In genomic region chr19:49363265-49364082, GRCh38 we compare ENCODE assay signal across 8 cellular contexts. TPM values are rescaled to one million over a fixed set of nuclear protein-coding genes. Genes with fewer than 3 reads are reported as not detected.
DNase-seq lines count a peak whose midpoint lies in the region; ATAC-seq and TF ChIP-seq lines count a peak whose summit lies in the region.

Gene DKKL1 (plus strand): TSS chr19:49363877. CDS start chr19:49363999, 122 bp downstream.

- intact Hi-C loops in left colon (cut with DNase I, micrococcal nuclease): no loop called here

- peak; percentile 22 for TF ChIP-seq CTCF in AG09319 (IDR thresholded peaks at IDR 0.05; ENCODE audit: low read depth, low read length)
- no peak for TF ChIP-seq CTCF in coronary artery (IDR thresholded peaks at IDR 0.05)

- peak within 1 kb of the TSS; percentile 91 to 94 for H3K27ac ChIP-seq in coronary artery

- peak within 1 kb of the TSS; percentile 85 for H3K4me3 ChIP-seq in coronary artery

- ATAC-seq in GM21529 (IDR thresholded peaks at IDR 0.05; ENCODE audit: unreplicated experiment) (peak; percentile 67), left colon (peak; percentile 90)

- DNase-seq in AG09319 (ENCODE audit: extremely low read depth, low read depth) (peak; percentile 98), NCI-H2029 (lab: John Stamatoyannopoulos, UW) (peak; percentile 61), coronary artery (ENCODE audit: low spot score) (peak; percentile 99), left colon (peak; percentile 99), SHP77 (lab: John Stamatoyannopoulos, UW) (no peak)
- peak; percentile 42 to 78 for DNase-seq in activated CD4-positive, alpha-beta T cell treated with anti-CD3 and anti-CD28 coated beads for 24 hours (ENCODE audit: low read depth in 2 of 2)
- peak; percentile 14 to 24 for DNase-seq in stimulated activated CD4-positive, alpha-beta T cell treated with anti-CD3 and anti-CD28 coated beads, Interleukin-1b, Interleukin-23, amount 100 ng/mL, for 1 hour (ENCODE audit: low read depth in 2 of 2)

RNA-seq across cellular contexts. Expression of gene DKKL1, which starts in this region (rescaled TPM):
- not detected for total RNA-seq in left colon

Comparison
In these comparisons a context has a peak if more than half of its experiments do, and no peak if none do; other contexts are left out.
1. Peak in DNase-seq and ATAC-seq in left colon; RNA of the gene not detected or under 1 TPM.
2. DNase-seq: peak in AG09319 (single experiment), NCI-H2029 (single experiment), activated CD4-positive, alpha-beta T cell treated with anti-CD3 and anti-CD28 coated beads for 24 hours (2 of 2), coronary artery (single experiment) and stimulated activated CD4-positive, alpha-beta T cell treated with anti-CD3 and anti-CD28 coated beads, Interleukin-1b, Interleukin-23, amount 100 ng/mL, for 1 hour (2 of 2); none in SHP77 (0 of 2).